Comparison of ENCODE assay signal across 7 cellular contexts in the genomic region with DNA sequence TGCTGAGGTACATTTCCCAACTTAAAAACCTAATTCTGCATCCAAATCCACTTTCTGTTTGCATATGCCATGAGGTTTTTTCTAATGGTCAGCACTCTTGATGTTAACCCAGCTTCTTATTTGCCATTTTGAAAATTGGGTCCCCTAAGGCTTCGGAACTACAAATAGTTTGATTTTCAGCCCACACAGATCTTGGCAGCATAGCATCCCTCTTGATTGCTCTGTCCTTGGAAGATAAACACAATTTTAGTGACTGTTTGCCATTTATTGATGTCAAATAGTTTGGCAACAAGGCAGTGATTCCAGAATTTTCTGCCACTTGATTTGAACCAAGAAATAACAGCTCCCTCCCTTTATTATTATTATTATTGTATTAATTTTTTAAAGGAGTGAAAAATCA.
"Had no signal": no experiment of that assay in that cellular context is flagged by ENCODE, and none has a peak within 500 bp of the region (broad histone marks: within the 10 kb centered on the region; RNA-seq: fewer than 3 reads in every experiment).

No MANE protein-coding gene starts in this region.

- H3K4me3 ChIP-seq: GM12878 had no signal

- ATAC-seq: GM12878 had no signal

- FAIRE-seq: G401.6, GM12878, GM12892, GM18507, GM19239 had no signal

- DNase-seq: GDM1, GF-D8 had no signal
